Comparison of ENCODE assay signal across 8 cellular contexts in genomic region chr2:190069936-190070696, GRCh38. TPM values are rescaled to one million over a fixed set of nuclear protein-coding genes. Genes with fewer than 3 reads are reported as not detected.
A peak's percentile ranks its signal among the peaks of the same experiment; 100 is the strongest.
DNase-seq lines count a peak whose midpoint lies in the region; ATAC-seq, FAIRE-seq and TF ChIP-seq lines count a peak whose summit lies in the region.

No MANE protein-coding gene starts in this region.

- peak; percentile 43 for DNase-seq in DMS153 treated with DMSO at 0.1 percent for 48 hours (lab: John Stamatoyannopoulos, UW; ENCODE audit: unreplicated experiment)
- DNase-seq in NCI-H1105 (lab: John Stamatoyannopoulos, UW), result peak; percentile 31
- peak; percentile 61 for DNase-seq in fibroblast of gingiva (ENCODE audit: low read depth)
- DNase-seq in pancreas, result peak in 3 of 6 donors; percentile 31 to 64 (median 61)
- DNase-seq in GM19240 (ENCODE audit: insufficient read length, low spot score), result no peak

- no peak overlapping the region for H3K4me3 ChIP-seq in SU-DHL-6 (ENCODE audit: insufficient read depth, low read length, poor library complexity, severe bottlenecking)
- H3K4me3 ChIP-seq in pancreas, result no peak overlapping the region

- no peaks in the 10 kb centered on the region for H3K36me3 ChIP-seq in SU-DHL-6 (ENCODE audit: low read length)
- no peaks in the 10 kb centered on the region for H3K36me3 ChIP-seq in pancreas

- 19 to 20% methylated on average over 3 of the region's 3 CpGs for WGBS in pancreas, 2 donors

- peaks cover 0 to 11% (median 4%) of the 10 kb centered on the region in 3 donors for H3K4me1 ChIP-seq in pancreas

- no peak overlapping the region for H3K4me2 ChIP-seq in SU-DHL-6 (ENCODE audit: low read depth, low read length, poor library complexity, severe bottlenecking)

- H3K79me2 ChIP-seq in SU-DHL-6 (ENCODE audit: insufficient read depth, low read length), result no peaks in the 10 kb centered on the region

- H3F3A ChIP-seq in SU-DHL-6 (ENCODE audit: insufficient read depth), result no peaks in the 10 kb centered on the region

- no peak overlapping the region for H3K9ac ChIP-seq in SU-DHL-6 (ENCODE audit: low read length)

- H3K27ac ChIP-seq in SU-DHL-6 (ENCODE audit: low read depth, low read length), result no peak overlapping the region
- H3K27ac ChIP-seq in pancreas, result no peak overlapping the region

- peak; percentile 96 for FAIRE-seq in pancreas (lab: Jason Lieb, UNC)

- H3K9me3 ChIP-seq in SU-DHL-6 (ENCODE audit: insufficient read depth, low read length), result no peaks in the 10 kb centered on the region
- H3K9me3 ChIP-seq in pancreas, result no peaks in the 10 kb centered on the region

- no peaks in the 10 kb centered on the region for H3K9me2 ChIP-seq in SU-DHL-6 (replicated peaks; ENCODE audit: insufficient read depth, low read length)

- peak overlapping the region; percentile 10 for H2AFZ ChIP-seq in SU-DHL-6 (ENCODE audit: low read depth, low read length, severe bottlenecking)

- TF ChIP-seq CTCF in SU-DHL-6 (IDR thresholded peaks at IDR 0.05; ENCODE audit: insufficient read depth, low read length, poor library complexity, severe bottlenecking) (peak; percentile 43), pancreas (IDR thresholded peaks at IDR 0.05) (peak; percentile 6 to 47 (median 24))

- peak; percentile 85 for ATAC-seq in GM21529 (IDR thresholded peaks at IDR 0.05; ENCODE audit: unreplicated experiment)
- peak; percentile 77 to 92 (median 88) for ATAC-seq in pancreas
- no peak for ATAC-seq in HG02642 (IDR thresholded peaks at IDR 0.05; ENCODE audit: poor library complexity, unreplicated experiment)

- H4K20me1 ChIP-seq in SU-DHL-6 (ENCODE audit: low read depth, low read length), result no peaks in the 10 kb centered on the region

- intact Hi-C loops in pancreas (cut with DNase I), result no loop called here

- H3K27me3 ChIP-seq in SU-DHL-6 (ENCODE audit: low read length), result no peaks in the 10 kb centered on the region
- no peaks in the 10 kb centered on the region for H3K27me3 ChIP-seq in pancreas

RNA-seq across cellular contexts. Expression of gene MSTN, which starts 7.6 kb away (rescaled TPM):
- under 1 TPM in 3 of 6 donors, not detected in 3; 0.08 to 0.09 (median 0.09) TPM for total RNA-seq in pancreas
- polyA plus RNA-seq in pancreas, result under 1 TPM; 0.30 to 0.66 TPM
